ENCODE assay signal across 1 cellular context in the genomic region with DNA sequence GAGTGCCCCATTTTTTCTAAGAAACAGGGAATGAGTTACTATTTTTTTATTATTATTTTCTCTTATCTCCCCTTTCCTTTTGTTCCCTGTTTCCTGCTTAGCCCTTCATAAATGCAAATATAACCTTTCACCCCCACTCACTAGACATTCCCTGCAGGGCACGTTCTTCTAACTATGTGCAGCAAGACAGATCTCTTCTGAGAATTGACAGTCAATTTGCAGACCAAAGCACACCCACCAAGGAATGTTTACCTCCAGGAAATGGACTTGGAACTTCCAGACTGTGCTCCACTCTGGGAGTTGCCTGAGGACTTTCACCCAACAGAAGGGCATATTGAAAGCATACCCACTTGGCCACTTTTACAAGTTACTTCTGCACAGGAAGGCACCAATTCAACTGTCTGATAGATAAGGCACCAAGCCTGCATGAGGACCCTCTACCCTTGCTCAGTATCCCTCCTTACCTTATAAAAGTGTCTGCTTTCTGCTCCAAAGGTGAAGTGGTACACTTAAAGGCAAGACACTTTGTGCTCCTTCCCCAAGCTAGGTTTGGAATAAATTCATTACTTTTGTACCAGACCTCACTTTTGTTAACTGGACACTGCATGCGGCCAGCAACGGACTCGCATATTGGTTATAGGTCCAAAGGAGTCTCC.
TF ChIP-seq lines count a peak whose summit lies in the region.

No MANE protein-coding gene starts in this region.

TF ChIP-seq in HepG2, 621 proteins besides CTCF, POLR2A, EP300 and RAD21 (continued from another document and continues in another):
- TF ChIP-seq, protein P1, sequence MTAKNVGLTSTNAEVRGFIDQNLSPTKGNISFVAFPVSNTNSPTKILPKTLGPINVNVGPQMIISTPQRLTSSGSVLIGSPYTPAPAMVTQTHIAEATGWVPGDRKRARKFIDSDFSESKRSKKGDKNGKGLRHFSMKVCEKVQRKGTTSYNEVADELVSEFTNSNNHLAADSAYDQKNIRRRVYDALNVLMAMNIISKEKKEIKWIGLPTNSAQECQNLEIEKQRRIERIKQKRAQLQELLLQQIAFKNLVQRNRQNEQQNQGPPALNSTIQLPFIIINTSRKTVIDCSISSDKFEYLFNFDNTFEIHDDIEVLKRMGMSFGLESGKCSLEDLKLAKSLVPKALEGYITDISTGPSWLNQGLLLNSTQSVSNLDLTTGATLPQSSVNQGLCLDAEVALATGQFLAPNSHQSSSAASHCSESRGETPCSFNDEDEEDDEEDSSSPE (CRISPR knock-in tag; IDR thresholded peaks at IDR 0.05) = peak; percentile 25; the same call in 1 of the 2 replicates
- TF ChIP-seq NCOA2 (CRISPR knock-in tag; IDR thresholded peaks at IDR 0.05) (peak; percentile 82), CBX5 (CRISPR knock-in tag; IDR thresholded peaks at IDR 0.05; ENCODE audit: borderline replicate concordance) (no peak), RXRA (CRISPR knock-in tag; IDR thresholded peaks at IDR 0.05) (peak; percentile 61; the same call in 1 of the 2 replicates), DBP (CRISPR knock-in tag; IDR thresholded peaks at IDR 0.05; ENCODE audit: not compliant biosample characterization) (no peak), LCORL (IDR thresholded peaks at IDR 0.05) (no peak), LCORL (CRISPR knock-in tag; IDR thresholded peaks at IDR 0.05) (0 out of 2 replicates have a peak, but pooled peaks have one; percentile 25), ZBTB4 (CRISPR knock-in tag; IDR thresholded peaks at IDR 0.05; ENCODE audit: borderline replicate concordance) (0 out of 2 replicates have a peak, but pooled peaks have one; percentile 28), ZNF780A (CRISPR knock-in tag; IDR thresholded peaks at IDR 0.05) (no peak), MIER2 (CRISPR knock-in tag; IDR thresholded peaks at IDR 0.05) (peak; percentile 28; the same call in 1 of the 2 replicates), FOXA1 (IDR thresholded peaks at IDR 0.05) (no peak), FOXA1 (CRISPR knock-in tag; IDR thresholded peaks at IDR 0.05) (peak; percentile 57; the same call in 1 of the 2 replicates), NR2F1 (CRISPR knock-in tag; IDR thresholded peaks at IDR 0.05) (peak; percentile 60 to 85; a peak in 3 of 4 replicates), TCF7L2 (IDR thresholded peaks at IDR 0.05; ENCODE audit: low read depth, low read length) (no peak), ZNF460 (CRISPR knock-in tag; IDR thresholded peaks at IDR 0.05; ENCODE audit: borderline replicate concordance) (no peak), RFXANK (CRISPR knock-in tag; IDR thresholded peaks at IDR 0.05) (no peak), HNRNPLL (IDR thresholded peaks at IDR 0.05; ENCODE audit: low read depth, low read length, poor library complexity, severe bottlenecking) (no peak), ZC3H4 (CRISPR knock-in tag; IDR thresholded peaks at IDR 0.05; ENCODE audit: borderline replicate concordance) (no peak), TCF7 (IDR thresholded peaks at IDR 0.05; ENCODE audit: low read depth) (peak; percentile 74), ZNF138 (CRISPR knock-in tag; IDR thresholded peaks at IDR 0.05; ENCODE audit: low read depth) (no peak), ZNF564 (CRISPR knock-in tag; IDR thresholded peaks at IDR 0.05) (0 out of 2 replicates have a peak, but pooled peaks have one; percentile 64), ZNF629 (CRISPR knock-in tag; conservative IDR thresholded peaks at IDR 0.05) (peak; percentile 25; the same call in 1 of the 2 replicates), SNAI1 (CRISPR knock-in tag; IDR thresholded peaks at IDR 0.05; ENCODE audit: borderline replicate concordance) (no peak), ZNF441 (CRISPR knock-in tag; IDR thresholded peaks at IDR 0.05; ENCODE audit: borderline replicate concordance) (peak; percentile 71; the same call in 1 of the 2 replicates), MZF1 (CRISPR knock-in tag; IDR thresholded peaks at IDR 0.05; ENCODE audit: borderline replicate concordance) (no peak), GABPB1 (CRISPR knock-in tag; IDR thresholded peaks at IDR 0.05) (0 out of 2 replicates have a peak, but pooled peaks have one; percentile 17), ZBTB2 (CRISPR knock-in tag; IDR thresholded peaks at IDR 0.05; ENCODE audit: low read depth) (no peak), ZKSCAN5 (CRISPR knock-in tag; IDR thresholded peaks at IDR 0.05) (peak; percentile 68; the same call in 1 of the 2 replicates), RCOR2 (CRISPR knock-in tag; IDR thresholded peaks at IDR 0.05) (no peak), ZSCAN31 (CRISPR knock-in tag; IDR thresholded peaks at IDR 0.05; ENCODE audit: low read depth) (no peak), ZBTB3 (CRISPR knock-in tag; IDR thresholded peaks at IDR 0.05; ENCODE audit: borderline replicate concordance, low read depth) (no peak), REL (CRISPR knock-in tag; conservative IDR thresholded peaks at IDR 0.05) (no peak), ZFP37 (CRISPR knock-in tag; IDR thresholded peaks at IDR 0.05; ENCODE audit: borderline replicate concordance) (no peak), RAD51 (IDR thresholded peaks at IDR 0.05; ENCODE audit: borderline replicate concordance) (no peak), ATRX (CRISPR knock-in tag; IDR thresholded peaks at IDR 0.05; ENCODE audit: borderline replicate concordance) (no peak), ATF7 (IDR thresholded peaks at IDR 0.05) (no peak), ATF7 (CRISPR knock-in tag; IDR thresholded peaks at IDR 0.05) (no peak), PITX1 (CRISPR knock-in tag; IDR thresholded peaks at IDR 0.05) (no peak; the same call in 1 of the 2 replicates), ZNF550 (CRISPR knock-in tag; IDR thresholded peaks at IDR 0.05; ENCODE audit: borderline replicate concordance) (no peak), ZNF367 (CRISPR knock-in tag; IDR thresholded peaks at IDR 0.05; ENCODE audit: borderline replicate concordance) (no peak), KDM1A (CRISPR knock-in tag; IDR thresholded peaks at IDR 0.05) (no peak), ZMYM3 (CRISPR knock-in tag; IDR thresholded peaks at IDR 0.05) (no peak), MEIS2 (CRISPR knock-in tag; IDR thresholded peaks at IDR 0.05) (peak; percentile 70), RELA (CRISPR knock-in tag; IDR thresholded peaks at IDR 0.05) (no peak), SMAD3 (CRISPR knock-in tag; IDR thresholded peaks at IDR 0.05) (0 out of 2 replicates have a peak, but pooled peaks have one; percentile 55), HMG20B (CRISPR knock-in tag; conservative IDR thresholded peaks at IDR 0.05) (no peak; the same call in 1 of the 2 replicates), ZNF256 (CRISPR knock-in tag; conservative IDR thresholded peaks at IDR 0.05) (no peak), SKIL (CRISPR knock-in tag; IDR thresholded peaks at IDR 0.05; ENCODE audit: borderline replicate concordance) (peak; percentile 34; the same call in 1 of the 2 replicates), JARID2 (CRISPR knock-in tag; IDR thresholded peaks at IDR 0.05; ENCODE audit: insufficient replicate concordance) (no peak), RARA (CRISPR knock-in tag; IDR thresholded peaks at IDR 0.05) (peak; percentile 80), KLF12 (CRISPR knock-in tag; IDR thresholded peaks at IDR 0.05; ENCODE audit: borderline replicate concordance) (no peak; the same call in 1 of the 2 replicates), ZFP62 (CRISPR knock-in tag; IDR thresholded peaks at IDR 0.05) (no peak), KDM4B (CRISPR knock-in tag; IDR thresholded peaks at IDR 0.05) (no peak), FOXA3 (CRISPR knock-in tag; IDR thresholded peaks at IDR 0.05) (peak; percentile 89), ZNF773 (CRISPR knock-in tag; IDR thresholded peaks at IDR 0.05; ENCODE audit: borderline replicate concordance) (no peak), ZNF121 (CRISPR knock-in tag; IDR thresholded peaks at IDR 0.05) (no peak), CC2D1A (CRISPR knock-in tag; IDR thresholded peaks at IDR 0.05) (no peak), CCAR2 (optimal IDR thresholded peaks at IDR 0.05; ENCODE audit: low read depth, low read length) (no peak)
- TF ChIP-seq, protein P2, sequence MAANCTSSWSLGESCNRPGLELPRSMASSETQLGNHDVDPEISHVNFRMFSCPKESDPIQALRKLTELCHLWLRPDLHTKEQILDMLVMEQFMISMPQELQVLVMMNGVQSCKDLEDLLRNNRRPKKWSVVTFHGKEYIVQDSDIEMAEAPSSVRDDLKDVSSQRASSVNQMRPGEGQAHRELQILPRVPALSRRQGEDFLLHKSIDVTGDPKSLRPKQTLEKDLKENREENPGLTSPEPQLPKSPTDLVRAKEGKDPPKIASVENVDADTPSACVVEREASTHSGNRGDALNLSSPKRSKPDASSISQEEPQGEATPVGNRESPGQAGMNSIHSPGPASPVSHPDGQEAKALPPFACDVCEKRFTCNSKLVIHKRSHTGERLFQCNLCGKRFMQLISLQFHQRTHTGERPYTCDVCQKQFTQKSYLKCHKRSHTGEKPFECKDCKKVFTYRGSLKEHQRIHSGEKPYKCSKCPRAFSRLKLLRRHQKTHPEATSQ (CRISPR knock-in tag; IDR thresholded peaks at IDR 0.05; ENCODE audit: borderline replicate concordance) = peak; percentile 64; the same call in 1 of the 2 replicates
- TF ChIP-seq, protein P3, sequence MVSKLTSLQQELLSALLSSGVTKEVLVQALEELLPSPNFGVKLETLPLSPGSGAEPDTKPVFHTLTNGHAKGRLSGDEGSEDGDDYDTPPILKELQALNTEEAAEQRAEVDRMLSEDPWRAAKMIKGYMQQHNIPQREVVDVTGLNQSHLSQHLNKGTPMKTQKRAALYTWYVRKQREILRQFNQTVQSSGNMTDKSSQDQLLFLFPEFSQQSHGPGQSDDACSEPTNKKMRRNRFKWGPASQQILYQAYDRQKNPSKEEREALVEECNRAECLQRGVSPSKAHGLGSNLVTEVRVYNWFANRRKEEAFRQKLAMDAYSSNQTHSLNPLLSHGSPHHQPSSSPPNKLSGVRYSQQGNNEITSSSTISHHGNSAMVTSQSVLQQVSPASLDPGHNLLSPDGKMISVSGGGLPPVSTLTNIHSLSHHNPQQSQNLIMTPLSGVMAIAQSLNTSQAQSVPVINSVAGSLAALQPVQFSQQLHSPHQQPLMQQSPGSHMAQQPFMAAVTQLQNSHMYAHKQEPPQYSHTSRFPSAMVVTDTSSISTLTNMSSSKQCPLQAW (CRISPR knock-in tag; IDR thresholded peaks at IDR 0.05) = peak; percentile 79
- TF ChIP-seq, protein P4, sequence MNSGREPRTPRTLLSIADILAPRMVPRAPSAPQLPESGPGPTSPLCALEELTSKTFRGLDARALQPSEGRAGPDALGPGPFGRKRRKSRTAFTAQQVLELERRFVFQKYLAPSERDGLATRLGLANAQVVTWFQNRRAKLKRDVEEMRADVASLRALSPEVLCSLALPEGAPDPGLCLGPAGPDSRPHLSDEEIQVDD (CRISPR knock-in tag; IDR thresholded peaks at IDR 0.05; ENCODE audit: borderline replicate concordance) = no peak
